In genomic region chr10:26290236-26290635, GRCh38 we compare ENCODE assay signal across 3 cellular contexts.
"Had no signal": no experiment of that assay in that cellular context is flagged by ENCODE, and none has a peak within 500 bp of the region (broad histone marks: within the 10 kb centered on the region; RNA-seq: fewer than 3 reads in every experiment).

No MANE protein-coding gene starts in this region.

- DNase-seq: GDM1, GF-D8 had no signal

- H3K4me3 ChIP-seq: GM12878 had no signal
